16 cellular contexts compared by ENCODE assay signal in the genomic region with DNA sequence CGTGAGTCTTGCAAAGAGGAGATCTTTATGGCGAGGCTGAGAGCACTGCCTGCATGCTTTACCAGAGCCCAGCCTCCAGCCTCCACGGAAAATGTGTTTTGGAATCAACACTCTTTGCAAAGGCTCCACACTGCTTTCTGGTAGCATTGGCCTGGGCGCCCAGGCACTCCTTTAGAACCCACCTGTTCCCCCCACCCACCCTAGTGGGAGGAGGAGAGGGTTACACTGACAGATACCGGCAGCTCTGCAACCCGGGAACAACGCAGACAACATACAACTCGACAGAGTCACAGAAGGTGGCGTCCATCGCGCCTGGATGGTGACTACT. TPM values are rescaled to one million over a fixed set of nuclear protein-coding genes. Genes with fewer than 3 reads are reported as not detected.
DNase-seq lines count a peak whose midpoint lies in the region; ATAC-seq and TF ChIP-seq lines count a peak whose summit lies in the region.
"Had no signal": no experiment of that assay in that cellular context is flagged by ENCODE, and none has a peak within 500 bp of the region (broad histone marks: within the 10 kb centered on the region; RNA-seq: fewer than 3 reads in every experiment).

No MANE protein-coding gene starts in this region.

- H2BK15ac ChIP-seq in mesenchymal stem cell (ENCODE audit: low read depth, poor library complexity, severe bottlenecking): no peak overlapping the region

- H3K14ac ChIP-seq in mesenchymal stem cell (ENCODE audit: low read length in 2 of 2): no peak overlapping the region

- H3K4me2 ChIP-seq in mesenchymal stem cell (ENCODE audit: low read length, poor library complexity, severe bottlenecking): no peak overlapping the region

- no peaks in the 10 kb centered on the region for H3K36me3 ChIP-seq in WERI-Rb-1
- no peaks in the 10 kb centered on the region for H3K36me3 ChIP-seq in mesenchymal stem cell (ENCODE audit: control insufficient read depth in 1 of 2, insufficient read depth in 2 of 2, low read depth in 1 of 2, low read length in 2 of 2)

- H3K4me1 ChIP-seq in mesenchymal stem cell (ENCODE audit: control insufficient read depth, insufficient read depth, low read depth, low read length): peaks cover 22% of the 10 kb centered on the region

- no peak overlapping the region for H3K9ac ChIP-seq in mesenchymal stem cell (ENCODE audit: low read length)

- ATAC-seq in GM18511 (IDR thresholded peaks at IDR 0.05; ENCODE audit: unreplicated experiment): peak; percentile 4
- peak; percentile 2 for ATAC-seq in GM19463 (IDR thresholded peaks at IDR 0.05; ENCODE audit: unreplicated experiment)
- peak; percentile 9 for ATAC-seq in HG03097 (IDR thresholded peaks at IDR 0.05; ENCODE audit: low FRiP score, unreplicated experiment)
- ATAC-seq: foreskin keratinocyte, sciatic nerve, WTC11 had no signal

- WGBS in mesenchymal stem cell: 5% methylated on average over 7 of the region's 11 CpGs

- H2AK5ac ChIP-seq in mesenchymal stem cell (ENCODE audit: low read length, severe bottlenecking): no peak overlapping the region

- no peak for TF ChIP-seq CTCF in WERI-Rb-1 (IDR thresholded peaks at IDR 0.05; ENCODE audit: low read depth, low read length)

- no peak overlapping the region for H4K91ac ChIP-seq in mesenchymal stem cell (ENCODE audit: low read length)

- H2AFZ ChIP-seq in mesenchymal stem cell (ENCODE audit: low read depth, low read length): no peak overlapping the region

- H2BK5ac ChIP-seq in mesenchymal stem cell (ENCODE audit: low read depth, low read length, poor library complexity, severe bottlenecking): no peak overlapping the region

- no peak overlapping the region for H2BK12ac ChIP-seq in mesenchymal stem cell (ENCODE audit: low read length in 2 of 2)

- H3K23ac ChIP-seq in mesenchymal stem cell (ENCODE audit: low read length in 2 of 2): peak overlapping the region in 1 of 2 experiments; percentile 92

- no peak overlapping the region for H2BK120ac ChIP-seq in mesenchymal stem cell (ENCODE audit: low read depth, low read length)

- H4K8ac ChIP-seq in mesenchymal stem cell (ENCODE audit: low read length): no peak overlapping the region

- no peaks in the 10 kb centered on the region for H3K27me3 ChIP-seq in WERI-Rb-1 (ENCODE audit: insufficient read depth, low read depth, severe bottlenecking)
- H3K27me3 ChIP-seq in mesenchymal stem cell (ENCODE audit: control insufficient read depth in 1 of 2, insufficient read depth in 1 of 2, low read length in 2 of 2): peaks cover 99 to 100% of the 10 kb centered on the region in 2 experiments

- H3K4me3 ChIP-seq in WERI-Rb-1 (ENCODE audit: low read depth, low read length) (peak overlapping the region; percentile 10; the same call in 1 of the 2 replicates), mesenchymal stem cell (ENCODE audit: insufficient read depth in 1 of 2, low read depth in 1 of 2, low read length in 2 of 2) (no peak overlapping the region)

- H3K4ac ChIP-seq in mesenchymal stem cell (ENCODE audit: low read depth in 1 of 2, low read length in 2 of 2): no peak overlapping the region

- DNase-seq in WERI-Rb-1: no peak
- DNase-seq in T-helper 9 cell: no peak
- DNase-seq in mesenchymal stem cell: no peak
- no peak for DNase-seq in iPS-NIHi11 (ENCODE audit: low spot score)
- no peak for DNase-seq in amygdala (lab: John Stamatoyannopoulos, UW)
- DNase-seq: foreskin keratinocyte; NCI-H1092; NCI-H2227 treated with DMSO at 0.1 percent for 48 hours; OCI-M1; stimulated activated naive CD4-positive, alpha-beta T cell had no signal

- H3K9me3 ChIP-seq in WERI-Rb-1 (ENCODE audit: severe bottlenecking) (no peaks in the 10 kb centered on the region), mesenchymal stem cell (ENCODE audit: control insufficient read depth, low read length) (no peaks in the 10 kb centered on the region)

- no peaks in the 10 kb centered on the region for H3K79me1 ChIP-seq in mesenchymal stem cell (replicated peaks; ENCODE audit: low read length, poor library complexity, severe bottlenecking)

- peak overlapping the region; percentile 92 for H3K27ac ChIP-seq in WERI-Rb-1
- H3K27ac ChIP-seq in mesenchymal stem cell (ENCODE audit: low read length, poor library complexity, severe bottlenecking): no peak overlapping the region
- H3K27ac ChIP-seq: foreskin keratinocyte had no signal

- no peak overlapping the region for H3K18ac ChIP-seq in mesenchymal stem cell (ENCODE audit: low read depth in 1 of 2, low read length in 2 of 2)

RNA-seq across cellular contexts. Expression of a gene that starts 5.5 kb away (rescaled TPM):
- polyA plus RNA-seq in mesenchymal stem cell (2013, experiment 1 of 2): not detected
- polyA plus RNA-seq in mesenchymal stem cell (2013, experiment 2 of 2): not detected
- polyA plus RNA-seq: urinary bladder had no signal
